Comparison of ENCODE assay signal across 1 cellular context in genomic region chr11:27166130-27166529, GRCh38.
TF ChIP-seq lines count a peak whose summit lies in the region.

No MANE protein-coding gene starts in this region.

TF ChIP-seq in GM23338, 12 proteins besides CTCF, POLR2A, EP300 and RAD21 (continued from another document):
- TF ChIP-seq ZNF462 (CRISPR knock-in tag; IDR thresholded peaks at IDR 0.05) (no peak), CREB1 (CRISPR knock-in tag; IDR thresholded peaks at IDR 0.05; ENCODE audit: low read depth) (no peak), EZH2 (IDR thresholded peaks at IDR 0.05; ENCODE audit: low read depth, unreplicated experiment) (no peak), POLR2AphosphoS5 (IDR thresholded peaks at IDR 0.05; ENCODE audit: low read depth) (no peak), ZNF114 (CRISPR knock-in tag; IDR thresholded peaks at IDR 0.05) (no peak), JUNB (IDR thresholded peaks at IDR 0.05; ENCODE audit: unreplicated experiment) (no peak), STAT1 (IDR thresholded peaks at IDR 0.05; ENCODE audit: unreplicated experiment) (no peak), EZH2phosphoT487 (IDR thresholded peaks at IDR 0.05; ENCODE audit: unreplicated experiment) (no peak)
TF ChIP-seq in GM23338: peak in this region for 0.
